ENCODE assay signal across 10 cellular contexts in the genomic region with DNA sequence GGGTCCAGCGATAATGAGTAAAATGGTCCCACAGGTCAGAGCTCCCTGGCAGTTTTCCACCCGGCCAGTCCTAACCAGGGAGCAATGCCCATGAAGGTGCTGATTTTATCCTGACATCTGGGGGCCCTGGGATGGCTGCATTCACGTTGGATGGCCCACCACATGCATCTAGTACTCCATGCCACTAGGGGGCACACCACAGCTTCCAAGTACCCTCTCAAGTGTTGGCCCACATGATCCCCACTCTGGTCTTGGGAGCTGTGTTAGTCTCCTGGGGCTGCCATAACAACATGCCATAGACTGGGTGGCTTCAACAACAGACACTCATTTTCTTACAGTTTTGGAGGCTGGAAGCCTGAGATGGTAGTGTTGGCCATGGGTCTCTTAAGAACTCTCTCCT.
DNase-seq lines count a peak whose midpoint lies in the region; ATAC-seq and TF ChIP-seq lines count a peak whose summit lies in the region.
"Had no signal": no experiment of that assay in that cellular context is flagged by ENCODE, and none has a peak within 500 bp of the region (broad histone marks: within the 10 kb centered on the region; RNA-seq: fewer than 3 reads in every experiment).

No MANE protein-coding gene starts in this region.

- H3K4me1 ChIP-seq in hepatocyte (ENCODE audit: insufficient read depth) (no peaks in the 10 kb centered on the region), upper lobe of right lung (peaks cover 45% of the 10 kb centered on the region)

- H3K9me3 ChIP-seq in hepatocyte (ENCODE audit: low read depth), result no peaks in the 10 kb centered on the region
- no peaks in the 10 kb centered on the region for H3K9me3 ChIP-seq in upper lobe of right lung

- H4K20me1 ChIP-seq in hepatocyte (ENCODE audit: insufficient read depth, poor library complexity, severe bottlenecking), result no peaks in the 10 kb centered on the region

- peak; percentile 30 for ATAC-seq in GM19351 (IDR thresholded peaks at IDR 0.05; ENCODE audit: unreplicated experiment)
- no peak for ATAC-seq in upper lobe of right lung

- H3K4me3 ChIP-seq in hepatocyte (no peak overlapping the region), upper lobe of right lung (no peak overlapping the region)

- 77% methylated on average over 3 of the region's 3 CpGs for WGBS in hepatocyte (ENCODE audit: low lambda C conversion rate, missing lambda C conversion rate)

- H3K27ac ChIP-seq in hepatocyte (no peak overlapping the region), upper lobe of right lung (no peak overlapping the region)

- no peak overlapping the region for H3K4me2 ChIP-seq in hepatocyte

- H3K9me2 ChIP-seq in hepatocyte (replicated peaks; ENCODE audit: insufficient read depth), result no peaks in the 10 kb centered on the region

- H3K79me2 ChIP-seq in hepatocyte, result no peaks in the 10 kb centered on the region

- H3K36me3 ChIP-seq in hepatocyte (replicated peaks; ENCODE audit: insufficient read depth, low read depth) (no peaks in the 10 kb centered on the region), upper lobe of right lung (no peaks in the 10 kb centered on the region)

- H3K27me3 ChIP-seq in hepatocyte (peaks cover 7% of the 10 kb centered on the region), upper lobe of right lung (no peaks in the 10 kb centered on the region)

- TF ChIP-seq CTCF in hepatocyte (IDR thresholded peaks at IDR 0.05; ENCODE audit: poor library complexity), result peak; percentile 12
- no peak for TF ChIP-seq CTCF in upper lobe of right lung (IDR thresholded peaks at IDR 0.05)

- intact Hi-C loops in upper lobe of right lung (cut with DNase I), result loop anchor here (5.0 kb wide), 1 partner anchor 227 kb away; a partner anchor contains a TSS

- DNase-seq in AML-193 (lab: John Stamatoyannopoulos, UW) (peak; percentile 4 to 7), SW 1271 (lab: John Stamatoyannopoulos, UW) (peak; percentile 19 to 30), hepatocyte (ENCODE audit: low spot score) (no peak), upper lobe of right lung (no peak), activated gamma-delta T cell treated with Interleukin-2 at 50 U/mL for 16 hours (no peak), activated gamma-delta T cell (lab: John Stamatoyannopoulos, UW) (no peak), COR-L47 (lab: John Stamatoyannopoulos, UW) (no peak)
- DNase-seq: midbrain, NCI-H1092 treated with DMSO at 0.1 percent for 48 hours had no signal

- no peak overlapping the region for H2AFZ ChIP-seq in hepatocyte

Comparison
In these comparisons a context has a peak if more than half of its experiments do, and no peak if none do; other contexts are left out.
1. DNase-seq: peak in AML-193 (2 of 2) and SW 1271 (2 of 2); none in hepatocyte (single experiment), upper lobe of right lung (single experiment), activated gamma-delta T cell treated with Interleukin-2 at 50 U/mL for 16 hours (single experiment), activated gamma-delta T cell (single experiment) and COR-L47 (single experiment).